Comparison of ENCODE assay signal across 8 cellular contexts in the genomic region with DNA sequence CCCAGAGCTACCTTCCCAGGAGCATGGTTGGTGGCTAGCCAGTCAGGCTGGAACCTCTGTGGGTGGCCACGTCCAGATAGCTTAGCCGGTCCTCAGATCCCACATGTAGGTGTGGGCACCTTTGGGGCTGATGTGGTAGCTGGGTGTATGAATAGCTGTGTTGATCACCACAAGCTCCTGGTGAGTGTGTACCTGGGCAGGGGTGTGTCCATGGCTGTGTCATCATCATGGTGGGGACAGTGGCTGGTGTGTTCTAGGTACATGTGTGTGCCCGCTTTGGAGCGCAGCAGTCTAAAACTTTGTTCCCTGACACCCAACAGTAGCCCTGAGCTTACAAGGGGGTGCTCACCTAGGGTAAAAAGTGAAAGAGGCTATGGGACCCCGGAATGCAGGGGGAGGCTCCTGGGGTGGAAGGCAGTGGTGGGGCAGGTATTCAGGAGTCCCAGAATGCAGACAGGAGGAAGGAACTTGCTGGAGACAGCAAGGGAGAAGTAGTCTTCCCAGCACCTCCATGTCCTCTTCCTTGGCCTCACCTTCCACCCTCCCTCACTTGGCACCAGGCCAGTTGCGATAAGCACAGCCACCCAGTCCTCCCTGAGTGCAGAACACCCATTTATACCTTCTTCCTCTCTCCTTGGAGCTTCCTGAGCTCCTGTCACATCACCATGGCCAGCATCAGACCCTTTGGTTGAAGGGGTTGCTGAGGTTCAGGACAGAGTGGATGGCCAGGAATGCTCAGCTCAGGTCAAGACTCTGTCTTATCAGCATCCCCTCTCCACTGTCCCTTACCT. TPM values are rescaled to one million over a fixed set of nuclear protein-coding genes. Genes with fewer than 3 reads are reported as not detected.
DNase-seq lines count a peak whose midpoint lies in the region; ATAC-seq, FAIRE-seq and TF ChIP-seq lines count a peak whose summit lies in the region.

No MANE protein-coding gene starts in this region.

- H3K4me2 ChIP-seq in keratinocyte (ENCODE audit: control insufficient read depth, extremely low read depth, insufficient read depth, low read depth, low read length) = peak overlapping the region; percentile 87

- peak overlapping the region; percentile 79 for H3K9ac ChIP-seq in keratinocyte (ENCODE audit: control insufficient read depth, extremely low read depth, insufficient read depth, low read length)

- in situ Hi-C loops in ACHN (cut with HindIII; ENCODE audit: low pct_ligation_motif_present, low pct_unique_long_range_greater_than_20kb, low sequenced_read_pairs) = no loop called here

- H4K20me1 ChIP-seq in keratinocyte (ENCODE audit: control insufficient read depth, extremely low read depth, insufficient read depth, low read length) = no peaks in the 10 kb centered on the region

- H3K36me3 Mint-ChIP-seq in activated naive CD4-positive, alpha-beta T cell treated with anti-CD3 and anti-CD28 coated beads, Interleukin-2, amount 10 ng/mL, durations not matched to agents 7 days and 5 days = peaks cover 83% of the 10 kb centered on the region

- peak overlapping the region; percentile 99 for H3K27ac Mint-ChIP-seq in activated naive CD4-positive, alpha-beta T cell treated with anti-CD3 and anti-CD28 coated beads, Interleukin-2, amount 10 ng/mL, durations not matched to agents 7 days and 5 days

- H3K9me3 Mint-ChIP-seq in activated naive CD4-positive, alpha-beta T cell treated with anti-CD3 and anti-CD28 coated beads, Interleukin-2, amount 10 ng/mL, durations not matched to agents 7 days and 5 days = no peaks in the 10 kb centered on the region

- peaks cover 29% of the 10 kb centered on the region for H3K4me1 Mint-ChIP-seq in activated naive CD4-positive, alpha-beta T cell treated with anti-CD3 and anti-CD28 coated beads, Interleukin-2, amount 10 ng/mL, durations not matched to agents 7 days and 5 days

- H3K79me2 ChIP-seq in keratinocyte (ENCODE audit: control insufficient read depth, insufficient read depth, low read length) = peaks cover 3% of the 10 kb centered on the region

- H3K9me3 ChIP-seq in keratinocyte (ENCODE audit: control insufficient read depth, low read depth, low read length) = no peaks in the 10 kb centered on the region

- CTCF ChIA-PET in activated naive CD4-positive, alpha-beta T cell treated with anti-CD3 and anti-CD28 coated beads, Interleukin-2, amount 10 ng/mL, durations not matched to agents 7 days and 5 days (lab: Charles Lee) = interaction anchor here (0.7 to 25.1 kb wide), 6 partner anchors 8 to 62 kb away, joined by 3 to 753 read pairs (median 18); partner anchors contain the start of genes C3orf18 and HEMK1

- dilution Hi-C loops in keratinocyte (cut with MboI; ENCODE audit: extremely low pct_ligation_motif_present, low sequenced_read_pairs) = loop anchor here (25.0 kb wide), 1 partner anchor 777 kb away; the partner anchor contains the start of genes MANF and RBM15B

- DNase-seq in Jurkat, Clone E6-1 (ENCODE audit: low read depth, low spot score) = no peak
- DNase-seq in activated naive CD4-positive, alpha-beta T cell treated with anti-CD3 and anti-CD28 coated beads, Interleukin-2, amount 10 ng/mL, durations not matched to agents 7 days and 5 days = peak; percentile 77
- DNase-seq in keratinocyte (ENCODE audit: low read depth, low spot score) (no peak), superior temporal gyrus (ENCODE audit: extremely low spot score) (no peak), ACHN (no peak), H7 (no peak)
- peak; percentile 46 for DNase-seq in stimulated activated naive CD4-positive, alpha-beta T cell treated with Interleukin-2 at 50 U/mL for 16 hours (lab: John Stamatoyannopoulos, UW)

- H3K36me3 ChIP-seq in keratinocyte (ENCODE audit: control insufficient read depth in 2 of 2, extremely low read depth in 1 of 2, insufficient read depth in 2 of 2, low read length in 2 of 2) = peaks cover 4 to 5% of the 10 kb centered on the region in 2 experiments
- H3K36me3 ChIP-seq in H7 (replicated peaks; ENCODE audit: control insufficient read depth, insufficient read depth, low read length) = no peaks in the 10 kb centered on the region; the same call in 1 of the 2 replicates

- H3K4me1 ChIP-seq in keratinocyte (ENCODE audit: control insufficient read depth, extremely low read depth, insufficient read depth, low read length) = peaks cover 32% of the 10 kb centered on the region

- peaks cover 4% of the 10 kb centered on the region for H3K9me1 ChIP-seq in keratinocyte (ENCODE audit: control insufficient read depth, extremely low read depth, insufficient read depth, low read length)

- no peak for TF ChIP-seq CTCF in keratinocyte (optimal IDR thresholded peaks at IDR 0.05 in 1 of 3, IDR thresholded peaks at IDR 0.05 in 1 of 3, conservative IDR thresholded peaks at IDR 0.05 in 1 of 3; ENCODE audit: extremely low read depth in 1 of 3, insufficient read depth in 2 of 3, low read length in 3 of 3)

- peak overlapping the region; percentile 66 for H3K4me3 ChIP-seq in Jurkat, Clone E6-1 (ENCODE audit: low read length)
- H3K4me3 ChIP-seq in keratinocyte (ENCODE audit: control insufficient read depth in 2 of 3, extremely low read depth in 1 of 3, insufficient read depth in 2 of 3, low read depth in 1 of 3, low read length in 3 of 3) = peak overlapping the region; percentile 65 to 81 (median 70)
- H3K4me3 ChIP-seq in H7 (ENCODE audit: insufficient read depth, low read depth, low read length) = no peak overlapping the region

- no peak overlapping the region for H2AFZ ChIP-seq in keratinocyte (ENCODE audit: control insufficient read depth, low read length)

- peaks cover 19% of the 10 kb centered on the region for H3K27me3 Mint-ChIP-seq in activated naive CD4-positive, alpha-beta T cell treated with anti-CD3 and anti-CD28 coated beads, Interleukin-2, amount 10 ng/mL, durations not matched to agents 7 days and 5 days

- no peaks in the 10 kb centered on the region for H3K27me3 ChIP-seq in keratinocyte (ENCODE audit: control insufficient read depth, extremely low read depth, insufficient read depth, low read length)
- H3K27me3 ChIP-seq in H7 (ENCODE audit: control insufficient read depth, insufficient read depth, low read length) = peaks cover 24% of the 10 kb centered on the region

- no peak overlapping the region for H3K27ac ChIP-seq in keratinocyte (ENCODE audit: control insufficient read depth, insufficient read depth, low read length)

- peak overlapping the region; percentile 98 for H3K4me3 Mint-ChIP-seq in activated naive CD4-positive, alpha-beta T cell treated with anti-CD3 and anti-CD28 coated beads, Interleukin-2, amount 10 ng/mL, durations not matched to agents 7 days and 5 days

- no peak for ATAC-seq in HG02885 (IDR thresholded peaks at IDR 0.05; ENCODE audit: poor library complexity, unreplicated experiment)

- peak; percentile 44 for FAIRE-seq in keratinocyte (lab: Jason Lieb, UNC)

RNA-seq across cellular contexts. Expression of gene CISH, which starts 1.2 kb away (rescaled TPM):
- 5.0 TPM for polyA plus RNA-seq in Jurkat, Clone E6-1 (2012; ENCODE audit: insufficient read depth, insufficient read length)
- polyA plus RNA-seq in keratinocyte = 1.8 to 3.5 TPM (median 2.8 TPM) in 3 replicates
- polyA plus RNA-seq in keratinocyte (2011; ENCODE audit: low read depth) = 0.77 TPM
- 2.3 and 4.2 TPM in 2 replicates for polyA plus RNA-seq in keratinocyte (2011; cell fraction: cytosol; rRNA removed)
- polyA plus RNA-seq in keratinocyte (2011; cell fraction: nucleus; rRNA removed) = 4.7 and 7.4 TPM in 2 replicates
- 3.6 and 6.7 TPM in 2 replicates for polyA plus RNA-seq in keratinocyte (2012; ENCODE audit: low replicate concordance)
- polyA minus RNA-seq in keratinocyte = 3.8 to 7.1 TPM (median 4.2 TPM) in 3 replicates
- polyA minus RNA-seq in keratinocyte (2011; cell fraction: cytosol; rRNA and poly(A)+ RNA removed) = 6.9 TPM
- 3.2 and 3.4 TPM in 2 replicates for polyA minus RNA-seq in keratinocyte (2011; cell fraction: nucleus; rRNA and poly(A)+ RNA removed)
- total RNA-seq in H7 (2014; rRNA removed; shearing (Covaris generic)) = 0.96 and 1.6 TPM in 2 replicates

RNA-seq across cellular contexts. Expression of gene MAPKAPK3, which starts 6.6 kb away (rescaled TPM):
- 69.3 TPM for polyA plus RNA-seq in Jurkat, Clone E6-1 (2012; ENCODE audit: insufficient read depth, insufficient read length)
- polyA plus RNA-seq in keratinocyte = 134 to 172 TPM (median 148 TPM) in 3 replicates
- 29.2 TPM for polyA plus RNA-seq in keratinocyte (2011; ENCODE audit: low read depth)
- polyA plus RNA-seq in keratinocyte (2011; cell fraction: cytosol; rRNA removed) = 140 and 168 TPM in 2 replicates
- 73.7 and 78.1 TPM in 2 replicates for polyA plus RNA-seq in keratinocyte (2011; cell fraction: nucleus; rRNA removed)
- polyA plus RNA-seq in keratinocyte (2012; ENCODE audit: low replicate concordance) = 61.7 and 126 TPM in 2 replicates
- polyA minus RNA-seq in keratinocyte = 148 to 206 TPM (median 152 TPM) in 3 replicates
- polyA minus RNA-seq in keratinocyte (2011; cell fraction: cytosol; rRNA and poly(A)+ RNA removed) = 85.2 TPM
- 36.5 and 51.9 TPM in 2 replicates for polyA minus RNA-seq in keratinocyte (2011; cell fraction: nucleus; rRNA and poly(A)+ RNA removed)
- total RNA-seq in H7 (2014; rRNA removed; shearing (Covaris generic)) = 72.5 and 73.1 TPM in 2 replicates

RNA-seq across cellular contexts. Expression of gene HEMK1, which starts 41.1 kb away (rescaled TPM):
- polyA plus RNA-seq in Jurkat, Clone E6-1 (2012; ENCODE audit: insufficient read depth, insufficient read length) = 23.6 TPM
- 12.9 to 19.5 TPM (median 13.0 TPM) in 3 replicates for polyA plus RNA-seq in keratinocyte
- polyA plus RNA-seq in keratinocyte (2011; ENCODE audit: low read depth) = 0.74 TPM
- 7.4 and 12.2 TPM in 2 replicates for polyA plus RNA-seq in keratinocyte (2011; cell fraction: cytosol; rRNA removed)
- 32.6 and 40.2 TPM in 2 replicates for polyA plus RNA-seq in keratinocyte (2011; cell fraction: nucleus; rRNA removed)
- polyA plus RNA-seq in keratinocyte (2012; ENCODE audit: low replicate concordance) = 10.1 and 15.6 TPM in 2 replicates
- 9.7 to 14.6 TPM (median 12.7 TPM) in 3 replicates for polyA minus RNA-seq in keratinocyte
- polyA minus RNA-seq in keratinocyte (2011; cell fraction: cytosol; rRNA and poly(A)+ RNA removed) = 8.6 TPM
- 6.4 and 8.7 TPM in 2 replicates for polyA minus RNA-seq in keratinocyte (2011; cell fraction: nucleus; rRNA and poly(A)+ RNA removed)
- total RNA-seq in H7 (2014; rRNA removed; shearing (Covaris generic)) = 15.5 and 19.0 TPM in 2 replicates

RNA-seq across cellular contexts. Expression of gene C3orf18, which starts 42.8 kb away (rescaled TPM):
- polyA plus RNA-seq in Jurkat, Clone E6-1 (2012; ENCODE audit: insufficient read depth, insufficient read length) = 9.9 TPM
- polyA plus RNA-seq in keratinocyte = 1.4 to 2.6 TPM (median 1.4 TPM) in 3 replicates
- 0.30 TPM for polyA plus RNA-seq in keratinocyte (2011; ENCODE audit: low read depth)
- polyA plus RNA-seq in keratinocyte (2011; cell fraction: cytosol; rRNA removed) = 0.56 and 1.3 TPM in 2 replicates
- 2.2 and 2.8 TPM in 2 replicates for polyA plus RNA-seq in keratinocyte (2011; cell fraction: nucleus; rRNA removed)
- 0.14 and 0.92 TPM in 2 replicates for polyA plus RNA-seq in keratinocyte (2012; ENCODE audit: low replicate concordance)
- polyA minus RNA-seq in keratinocyte = 1.4 to 4.5 TPM (median 3.9 TPM) in 3 replicates
- polyA minus RNA-seq in keratinocyte (2011; cell fraction: cytosol; rRNA and poly(A)+ RNA removed) = not detected
- polyA minus RNA-seq in keratinocyte (2011; cell fraction: nucleus; rRNA and poly(A)+ RNA removed) = 0.32 and 0.93 TPM in 2 replicates
- total RNA-seq in H7 (2014; rRNA removed; shearing (Covaris generic)) = 12.5 and 19.3 TPM in 2 replicates

Comparison
In these comparisons a context has a peak if more than half of its experiments do, and no peak if none do; other contexts are left out.
1. DNase-seq: peak in activated naive CD4-positive, alpha-beta T cell treated with anti-CD3 and anti-CD28 coated beads, Interleukin-2, amount 10 ng/mL, durations not matched to agents 7 days and 5 days (single experiment) and stimulated activated naive CD4-positive, alpha-beta T cell treated with Interleukin-2 at 50 U/mL for 16 hours (single experiment); none in Jurkat, Clone E6-1 (single experiment), keratinocyte (single experiment), superior temporal gyrus (single experiment), ACHN (single experiment) and H7 (single experiment).